Comparison of ENCODE assay signal across 9 cellular contexts in the genomic region with DNA sequence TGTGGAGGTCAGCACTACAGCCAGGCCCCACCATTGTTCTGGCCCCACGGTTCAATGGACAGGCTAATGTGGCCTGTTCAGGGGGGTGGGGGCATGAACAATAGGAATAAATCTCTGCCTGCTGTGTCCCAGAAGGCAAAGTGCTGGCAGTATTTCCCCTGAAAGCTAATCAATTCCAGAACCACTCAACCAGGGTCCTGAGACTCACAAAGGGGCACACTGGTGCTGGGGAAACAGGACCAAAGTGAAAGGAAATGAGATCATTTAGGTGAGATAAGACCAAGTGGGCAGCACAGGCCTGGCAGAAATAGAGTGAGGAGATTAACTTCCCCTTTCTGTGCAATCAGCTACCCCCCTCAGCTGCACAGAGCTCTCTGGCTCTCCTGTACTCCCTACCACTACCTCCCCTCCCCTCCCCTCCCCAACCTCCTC. TPM values are rescaled to one million over a fixed set of nuclear protein-coding genes. Genes with fewer than 3 reads are reported as not detected.
DNase-seq lines count a peak whose midpoint lies in the region; ATAC-seq and TF ChIP-seq lines count a peak whose summit lies in the region.
"Had no signal": no experiment of that assay in that cellular context is flagged by ENCODE, and none has a peak within 500 bp of the region (broad histone marks: within the 10 kb centered on the region; RNA-seq: fewer than 3 reads in every experiment).

No MANE protein-coding gene starts in this region.

- intact Hi-C loops in spleen (cut with DNase I; ENCODE audit: low total_unique reads): no loop called here

- ATAC-seq in GM19397 (IDR thresholded peaks at IDR 0.05; ENCODE audit: unreplicated experiment) (peak; percentile 59), HG03135 (IDR thresholded peaks at IDR 0.05; ENCODE audit: unreplicated experiment) (peak; percentile 65), SK-N-SH treated with all-trans-retinoic acid at 6 μM for 48 hours (peak; percentile 61; the same call in 2 of the 3 replicates)

- H3K9me3 ChIP-seq in spleen: no peaks in the 10 kb centered on the region

- DNase-seq in spleen: no peak
- no peak for DNase-seq in GM13977 (ENCODE audit: low spot score)
- no peak for DNase-seq in cerebellum (ENCODE audit: low spot score)
- DNase-seq in DMS 273 (lab: John Stamatoyannopoulos, UW; ENCODE audit: unreplicated experiment): no peak
- no peak for DNase-seq in NCI-H526 (lab: John Stamatoyannopoulos, UW)

- H3K27ac ChIP-seq in spleen: peak overlapping the region in 7 of 8 donors; percentile 23 to 78 (median 66)
- H3K27ac ChIP-seq: parathyroid adenoma had no signal

- WGBS in spleen, 5 donors: 9 to 29% (median 20%) methylated on average over 1 of the region's 1 CpG

- no peak for TF ChIP-seq CTCF in spleen (IDR thresholded peaks at IDR 0.05 in 8 of 11, conservative IDR thresholded peaks at IDR 0.05 in 3 of 11)
- TF ChIP-seq CTCF in GM13977 (IDR thresholded peaks at IDR 0.05; ENCODE audit: extremely low read depth, insufficient read depth, missing control alignments): no peak

- H3K36me3 ChIP-seq in spleen: no peaks in the 10 kb centered on the region

- no peak for TF ChIP-seq POLR2A in spleen (IDR thresholded peaks at IDR 0.05)

- no peaks in the 10 kb centered on the region for H3K27me3 ChIP-seq in spleen (replicated peaks in 1 of 7)

- H3K4me1 ChIP-seq in spleen: peaks cover 11 to 56% (median 30%) of the 10 kb centered on the region in 6 donors

- in situ Hi-C loops in GM13977 (cut with MboI; ENCODE audit: low pct_unique_long_range_greater_than_20kb, low sequenced_read_pairs, unreplicated experiment): no loop called here

- H3K4me3 ChIP-seq in spleen: no peak overlapping the region

TF ChIP-seq in SK-N-SH treated with all-trans-retinoic acid at 6 μM for 48 hours, 23 proteins besides CTCF, POLR2A, EP300 and RAD21:
- TF ChIP-seq ZNF8 (CRISPR knock-in tag; IDR thresholded peaks at IDR 0.05): no peak
- TF ChIP-seq TCF4 (CRISPR knock-in tag; IDR thresholded peaks at IDR 0.05; ENCODE audit: borderline replicate concordance): peak; percentile 78
- no peak for TF ChIP-seq ZFP30 (CRISPR knock-in tag; IDR thresholded peaks at IDR 0.05)
- no peak for TF ChIP-seq ISL1 (CRISPR knock-in tag; IDR thresholded peaks at IDR 0.05)
- TF ChIP-seq ESRRG (CRISPR knock-in tag; IDR thresholded peaks at IDR 0.05): no peak
- no peak for TF ChIP-seq PATZ1 (CRISPR knock-in tag; IDR thresholded peaks at IDR 0.05; ENCODE audit: borderline replicate concordance)
- TF ChIP-seq, protein P1, sequence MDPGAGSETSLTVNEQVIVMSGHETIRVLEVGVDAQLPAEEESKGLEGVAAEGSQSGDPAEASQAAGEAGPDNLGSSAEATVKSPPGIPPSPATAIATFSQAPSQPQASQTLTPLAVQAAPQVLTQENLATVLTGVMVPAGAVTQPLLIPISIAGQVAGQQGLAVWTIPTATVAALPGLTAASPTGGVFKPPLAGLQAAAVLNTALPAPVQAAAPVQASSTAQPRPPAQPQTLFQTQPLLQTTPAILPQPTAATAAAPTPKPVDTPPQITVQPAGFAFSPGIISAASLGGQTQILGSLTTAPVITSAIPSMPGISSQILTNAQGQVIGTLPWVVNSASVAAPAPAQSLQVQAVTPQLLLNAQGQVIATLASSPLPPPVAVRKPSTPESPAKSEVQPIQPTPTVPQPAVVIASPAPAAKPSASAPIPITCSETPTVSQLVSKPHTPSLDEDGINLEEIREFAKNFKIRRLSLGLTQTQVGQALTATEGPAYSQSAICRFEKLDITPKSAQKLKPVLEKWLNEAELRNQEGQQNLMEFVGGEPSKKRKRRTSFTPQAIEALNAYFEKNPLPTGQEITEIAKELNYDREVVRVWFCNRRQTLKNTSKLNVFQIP (CRISPR knock-in tag; IDR thresholded peaks at IDR 0.05; ENCODE audit: borderline replicate concordance, low read depth): no peak
- TF ChIP-seq, protein P2, sequence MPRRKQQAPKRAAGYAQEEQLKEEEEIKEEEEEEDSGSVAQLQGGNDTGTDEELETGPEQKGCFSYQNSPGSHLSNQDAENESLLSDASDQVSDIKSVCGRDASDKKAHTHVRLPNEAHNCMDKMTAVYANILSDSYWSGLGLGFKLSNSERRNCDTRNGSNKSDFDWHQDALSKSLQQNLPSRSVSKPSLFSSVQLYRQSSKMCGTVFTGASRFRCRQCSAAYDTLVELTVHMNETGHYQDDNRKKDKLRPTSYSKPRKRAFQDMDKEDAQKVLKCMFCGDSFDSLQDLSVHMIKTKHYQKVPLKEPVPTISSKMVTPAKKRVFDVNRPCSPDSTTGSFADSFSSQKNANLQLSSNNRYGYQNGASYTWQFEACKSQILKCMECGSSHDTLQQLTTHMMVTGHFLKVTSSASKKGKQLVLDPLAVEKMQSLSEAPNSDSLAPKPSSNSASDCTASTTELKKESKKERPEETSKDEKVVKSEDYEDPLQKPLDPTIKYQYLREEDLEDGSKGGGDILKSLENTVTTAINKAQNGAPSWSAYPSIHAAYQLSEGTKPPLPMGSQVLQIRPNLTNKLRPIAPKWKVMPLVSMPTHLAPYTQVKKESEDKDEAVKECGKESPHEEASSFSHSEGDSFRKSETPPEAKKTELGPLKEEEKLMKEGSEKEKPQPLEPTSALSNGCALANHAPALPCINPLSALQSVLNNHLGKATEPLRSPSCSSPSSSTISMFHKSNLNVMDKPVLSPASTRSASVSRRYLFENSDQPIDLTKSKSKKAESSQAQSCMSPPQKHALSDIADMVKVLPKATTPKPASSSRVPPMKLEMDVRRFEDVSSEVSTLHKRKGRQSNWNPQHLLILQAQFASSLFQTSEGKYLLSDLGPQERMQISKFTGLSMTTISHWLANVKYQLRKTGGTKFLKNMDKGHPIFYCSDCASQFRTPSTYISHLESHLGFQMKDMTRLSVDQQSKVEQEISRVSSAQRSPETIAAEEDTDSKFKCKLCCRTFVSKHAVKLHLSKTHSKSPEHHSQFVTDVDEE (CRISPR knock-in tag; IDR thresholded peaks at IDR 0.05): peak; percentile 68; the same call in 1 of the 2 replicates
- no peak for TF ChIP-seq CREB5 (CRISPR knock-in tag; IDR thresholded peaks at IDR 0.05; ENCODE audit: low read depth)
- TF ChIP-seq GLIS3 (CRISPR knock-in tag; IDR thresholded peaks at IDR 0.05): no peak
- TF ChIP-seq TOX (CRISPR knock-in tag; IDR thresholded peaks at IDR 0.05; ENCODE audit: borderline replicate concordance): no peak

RNA-seq across cellular contexts. Expression of gene CRYGS, which starts 11.5 kb away (rescaled TPM):
- 1 to 10 TPM; 4.2 to 7.7 (median 5.9) TPM for total RNA-seq in spleen
- polyA plus RNA-seq in spleen: 10 to 100 TPM in 2 of 3 donors, 1 to 10 TPM in 1; 7.7 to 24.8 (median 12.1) TPM
- total RNA-seq in cerebellum: 3.5 TPM

RNA-seq across cellular contexts. Expression of gene TBCCD1, which starts 34.5 kb away (rescaled TPM):
- total RNA-seq in spleen (10 to 100 TPM in 6 of 7 donors, 1 to 10 TPM in 1; 9.8 to 22.1 (median 14.4) TPM), cerebellum (24.4 TPM)
- polyA plus RNA-seq in spleen: 1 to 10 TPM; 3.7 to 5.1 (median 3.9) TPM

RNA-seq across cellular contexts. Expression of gene DNAJB11, which starts 37.9 kb away (rescaled TPM):
- total RNA-seq in spleen: 10 to 100 TPM; 33.0 to 98.2 (median 48.6) TPM
- polyA plus RNA-seq in spleen: 10 to 100 TPM; 27.5 to 29.1 (median 27.8) TPM
- total RNA-seq in cerebellum: 30.1 TPM
